In genomic region chr14:70809238-70810214, GRCh38 we compare ENCODE assay signal across 8 cellular contexts. TPM values are rescaled to one million over a fixed set of nuclear protein-coding genes. Genes with fewer than 3 reads are reported as not detected.
DNase-seq lines count a peak whose midpoint lies in the region; ATAC-seq and TF ChIP-seq lines count a peak whose summit lies in the region.

TSS of gene MAP3K9 (minus strand) at chr14:70809513. CDS start at chr14:70809171, 342 bp downstream.

- DNase-seq in GM13976 (ENCODE audit: low spot score) (peak; percentile 98), NCI-H1417 treated with DMSO at 0.1 percent for 48 hours (lab: John Stamatoyannopoulos, UW) (peak; percentile 97), SW480 (ENCODE audit: low spot score) (peak; percentile 99), amniotic epithelial cell (ENCODE audit: low read depth) (peak; percentile 90), hepatic stellate cell (ENCODE audit: low spot score) (peak; percentile 73), renal cortical epithelial cell (ENCODE audit: low read depth) (peak; percentile 92), HCEC 1CT (no peak)

- ATAC-seq in HG02798 (IDR thresholded peaks at IDR 0.05; ENCODE audit: poor library complexity, unreplicated experiment): peak; percentile 91

- TF ChIP-seq CTCF in GM13976 (IDR thresholded peaks at IDR 0.05; ENCODE audit: borderline replicate concordance, control extremely low read depth, extremely low read depth, insufficient read depth, missing control alignments): no peak

- in situ Hi-C loops in GM13976 (cut with MboI; ENCODE audit: low sequenced_read_pairs, unreplicated experiment): loop anchor here (10.0 kb wide), 1 partner anchor 185 kb away; no protein-coding TSS in a partner anchor

RNA-seq across cellular contexts. Expression of gene MAP3K9, which starts in this region (rescaled TPM):
- 14.4 and 19.7 TPM in 2 replicates for total RNA-seq in renal cortical epithelial cell
